ENCODE assay signal across 8 cellular contexts in the genomic region with DNA sequence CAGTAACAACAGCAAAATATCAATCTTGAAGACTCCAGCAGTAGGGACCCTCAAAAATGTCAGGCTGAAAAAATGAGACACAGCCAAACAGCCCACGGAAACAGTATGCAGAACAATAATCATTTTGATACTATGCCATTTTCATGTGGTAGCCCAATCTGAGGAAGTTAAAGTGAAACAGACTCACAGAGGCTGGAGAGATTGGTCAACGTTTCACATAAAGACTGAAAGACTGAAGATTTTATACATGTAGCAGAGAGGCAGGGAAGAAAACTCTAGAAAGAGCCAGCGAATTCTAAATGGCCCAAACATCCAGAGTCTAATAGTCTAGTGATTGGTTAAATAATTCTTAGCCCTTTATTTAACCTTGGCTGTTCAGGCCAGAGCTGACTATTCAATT. TPM values are rescaled to one million over a fixed set of nuclear protein-coding genes. Genes with fewer than 3 reads are reported as not detected.
A peak's percentile ranks its signal among the peaks of the same experiment; 100 is the strongest.
DNase-seq lines count a peak whose midpoint lies in the region; ATAC-seq and TF ChIP-seq lines count a peak whose summit lies in the region.

No MANE protein-coding gene starts in this region.

- H3K4me1 ChIP-seq in Karpas-422 (ENCODE audit: low read length) (no peaks in the 10 kb centered on the region), BE2C (no peaks in the 10 kb centered on the region)

- H3K27ac Mint-ChIP-seq in T-helper 2 cell treated with Interferon-gamma antibody and Interleukin-4, amounts not matched to agents 5 μg/mL and 100 μg/mL, for 36 hours: peak overlapping the region; percentile 56

- ATAC-seq in GM18870 (IDR thresholded peaks at IDR 0.05; ENCODE audit: unreplicated experiment) (peak; percentile 94), HG02678 (IDR thresholded peaks at IDR 0.05; ENCODE audit: unreplicated experiment) (peak; percentile 86)

- H3K4me3 ChIP-seq in Karpas-422 (ENCODE audit: low read length) (no peak overlapping the region), BE2C (ENCODE audit: low read depth, low read length) (no peak overlapping the region)

- TF ChIP-seq CTCF in BE2C (IDR thresholded peaks at IDR 0.05; ENCODE audit: low read depth, low read length): no peak

- H4K20me1 ChIP-seq in Karpas-422 (ENCODE audit: insufficient read depth, low read depth, low read length): no peaks in the 10 kb centered on the region

- no peak overlapping the region for H3K4me2 ChIP-seq in Karpas-422 (ENCODE audit: low read depth, low read length, poor library complexity, severe bottlenecking)

- peak overlapping the region; percentile 56 for H3K4me3 Mint-ChIP-seq in T-helper 2 cell treated with Interferon-gamma antibody and Interleukin-4, amounts not matched to agents 5 μg/mL and 100 μg/mL, for 36 hours

- H3K79me2 ChIP-seq in Karpas-422 (ENCODE audit: low read length): no peaks in the 10 kb centered on the region

- H3K36me3 Mint-ChIP-seq in T-helper 2 cell treated with Interferon-gamma antibody and Interleukin-4, amounts not matched to agents 5 μg/mL and 100 μg/mL, for 36 hours (ENCODE audit: low read depth): peaks cover 6% of the 10 kb centered on the region

- no peaks in the 10 kb centered on the region for H3K9me3 ChIP-seq in Karpas-422 (ENCODE audit: low read length)
- H3K9me3 ChIP-seq in BE2C: no peaks in the 10 kb centered on the region

- peaks cover 53% of the 10 kb centered on the region for H3K4me1 Mint-ChIP-seq in T-helper 2 cell treated with Interferon-gamma antibody and Interleukin-4, amounts not matched to agents 5 μg/mL and 100 μg/mL, for 36 hours (ENCODE audit: low read depth)

- H3K27ac ChIP-seq in Karpas-422 (ENCODE audit: low read length): no peak overlapping the region

- H3K9me3 Mint-ChIP-seq in T-helper 2 cell treated with Interferon-gamma antibody and Interleukin-4, amounts not matched to agents 5 μg/mL and 100 μg/mL, for 36 hours: no peaks in the 10 kb centered on the region

- no peaks in the 10 kb centered on the region for H3K9me2 ChIP-seq in Karpas-422 (replicated peaks; ENCODE audit: insufficient read depth, low read length)

- H3K9ac ChIP-seq in Karpas-422 (ENCODE audit: low read length): no peak overlapping the region

- H2AFZ ChIP-seq in Karpas-422 (ENCODE audit: low read length): no peak overlapping the region

- H3K36me3 ChIP-seq in Karpas-422 (ENCODE audit: insufficient read depth, low read length): no peaks in the 10 kb centered on the region
- H3K36me3 ChIP-seq in BE2C: no peaks in the 10 kb centered on the region

- H3K27me3 Mint-ChIP-seq in T-helper 2 cell treated with Interferon-gamma antibody and Interleukin-4, amounts not matched to agents 5 μg/mL and 100 μg/mL, for 36 hours (ENCODE audit: low read depth): no peaks in the 10 kb centered on the region

- no peaks in the 10 kb centered on the region; the same call in 1 of the 2 replicates for H3K27me3 ChIP-seq in Karpas-422 (ENCODE audit: low read length)
- H3K27me3 ChIP-seq in BE2C: no peaks in the 10 kb centered on the region

- peak; percentile 23 for DNase-seq in T-helper 2 cell treated with Interferon-gamma antibody and Interleukin-4, amounts not matched to agents 5 μg/mL and 100 μg/mL, for 36 hours (ENCODE audit: low spot score)
- DNase-seq in midbrain (lab: John Stamatoyannopoulos, UW) (peak; percentile 21), NCI-H2171 treated with DMSO at 0.1 percent for 48 hours (lab: John Stamatoyannopoulos, UW) (no peak), Karpas-422 (no peak), NK-92 (lab: John Stamatoyannopoulos, UW; ENCODE audit: unreplicated experiment) (no peak), BE2C (no peak)

RNA-seq across cellular contexts. Expression of a gene that starts 49.4 kb away (rescaled TPM):
- 0.11 and 0.18 TPM in 2 replicates for total RNA-seq in Karpas-422 (2014; rRNA removed; shearing (Covaris generic); ENCODE audit: low replicate concordance)
- polyA plus RNA-seq in BE2C (2012; ENCODE audit: insufficient read depth, insufficient read length, low read depth): 9.9 TPM

Comparison
In these comparisons a context has a peak if more than half of its experiments do, and no peak if none do; other contexts are left out.
1. DNase-seq: peak in T-helper 2 cell treated with Interferon-gamma antibody and Interleukin-4, amounts not matched to agents 5 μg/mL and 100 μg/mL, for 36 hours (single experiment) and midbrain (single experiment); none in NCI-H2171 treated with DMSO at 0.1 percent for 48 hours (single experiment), Karpas-422 (single experiment), NK-92 (single experiment) and BE2C (single experiment).